Comparison of ENCODE assay signal across 8 cellular contexts in the genomic region with DNA sequence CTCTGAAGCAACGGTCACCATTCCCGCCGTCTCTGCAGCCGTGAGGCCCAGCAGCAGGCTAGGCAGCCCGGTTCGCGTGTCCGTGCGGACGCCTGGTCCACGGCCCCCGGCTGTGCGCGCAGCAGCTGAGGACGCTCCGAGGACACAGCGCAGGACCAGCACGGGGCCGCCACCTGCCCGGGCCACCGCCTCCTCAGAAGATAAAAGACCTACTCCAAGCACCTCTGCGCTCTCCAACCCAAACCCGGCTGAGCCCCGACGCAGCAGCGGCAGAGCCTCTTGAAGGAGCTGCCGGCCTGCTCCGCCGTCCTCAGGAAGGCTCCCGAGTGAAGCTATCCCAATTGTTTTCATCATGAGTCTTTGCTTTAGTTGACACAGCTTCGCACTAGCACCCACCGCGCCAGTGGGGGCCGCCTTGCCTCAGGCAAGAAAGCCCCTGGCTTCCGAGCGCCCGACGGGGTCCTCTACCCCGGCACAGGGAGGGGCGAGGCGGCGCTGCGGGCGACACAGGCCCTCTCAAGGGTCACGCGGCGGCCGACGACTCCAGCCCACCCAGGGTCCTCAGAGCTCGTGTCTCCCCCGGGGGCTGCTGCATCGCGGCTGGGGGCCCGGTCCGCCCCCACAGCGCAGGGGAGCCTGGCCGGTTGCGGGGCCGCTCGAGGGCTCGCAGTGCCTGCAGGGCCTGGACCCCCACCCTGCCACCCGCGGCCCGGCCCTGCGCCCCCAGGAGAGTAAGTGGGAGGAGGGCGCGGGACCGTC. TPM values are rescaled to one million over a fixed set of nuclear protein-coding genes. Genes with fewer than 3 reads are reported as not detected.
DNase-seq lines count a peak whose midpoint lies in the region; ATAC-seq, FAIRE-seq and TF ChIP-seq lines count a peak whose summit lies in the region.

No MANE protein-coding gene starts in this region.

- DNase-seq in NCI-H1417 (lab: John Stamatoyannopoulos, UW), result peak; percentile 39 to 63 (median 55)
- no peak for DNase-seq in NCI-H1417 treated with DMSO at 0.1 percent for 48 hours (lab: John Stamatoyannopoulos, UW)
- no peak for DNase-seq in T-cell
- peak; percentile 25 for DNase-seq in fibroblast of gingiva (ENCODE audit: low read depth)
- DNase-seq in neural progenitor cell (ENCODE audit: low spot score), result peak; percentile 68
- DNase-seq in OCI-M2 (lab: John Stamatoyannopoulos, UW; ENCODE audit: unreplicated experiment), result no peak
- DNase-seq in GM12891 (ENCODE audit: insufficient read length, low spot score), result no peak

- H3K36me3 Mint-ChIP-seq in T-cell (peaks cover 10% of the 10 kb centered on the region), neural progenitor cell (peaks cover 14% of the 10 kb centered on the region)

- peak overlapping the region; percentile 61 to 75 (median 71) for H3K4me3 Mint-ChIP-seq in T-cell
- H3K4me3 Mint-ChIP-seq in neural progenitor cell, result peak overlapping the region; percentile 93

- peak overlapping the region; percentile 96 for H3K4me2 ChIP-seq in neural progenitor cell

- no peaks in the 10 kb centered on the region for H3K9me3 Mint-ChIP-seq in T-cell
- peaks cover 3% of the 10 kb centered on the region for H3K9me3 Mint-ChIP-seq in neural progenitor cell

- peaks cover 49% of the 10 kb centered on the region for H4K20me1 ChIP-seq in neural progenitor cell (ENCODE audit: low read depth)

- H3F3A ChIP-seq in neural progenitor cell (ENCODE audit: low read depth), result peaks cover 21% of the 10 kb centered on the region

- no peaks in the 10 kb centered on the region for H3K27me3 ChIP-seq in neural progenitor cell

- TF ChIP-seq CTCF in neural progenitor cell (IDR thresholded peaks at IDR 0.05), result no peak

- no peak overlapping the region for H2AFZ ChIP-seq in neural progenitor cell (replicated peaks)

- peak overlapping the region; percentile 79 for H3K9ac ChIP-seq in neural progenitor cell

- ATAC-seq in HG02885 (IDR thresholded peaks at IDR 0.05; ENCODE audit: poor library complexity, unreplicated experiment) (peak; percentile 2), T-cell (replicated peaks in 1 of 4) (peak in 1 of 4 experiments; percentile 1)

- peaks cover 8% of the 10 kb centered on the region for H3K4me1 ChIP-seq in neural progenitor cell

- H3K4me1 Mint-ChIP-seq in T-cell (peaks cover 26 to 55% (median 37%) of the 10 kb centered on the region in 3 donors), neural progenitor cell (peaks cover 41% of the 10 kb centered on the region)

- no peak; the same call in 1 of the 2 replicates for TF ChIP-seq POLR2A in GM12891 (IDR thresholded peaks at IDR 0.05; ENCODE audit: low read depth, low read length)

- H3K27ac Mint-ChIP-seq in T-cell (peak overlapping the region; percentile 49 to 82), neural progenitor cell (no peak overlapping the region)

- no peak for FAIRE-seq in GM12891 (lab: Jason Lieb, UNC)

- peaks cover 54% of the 10 kb centered on the region for H3K79me2 ChIP-seq in neural progenitor cell (ENCODE audit: low read depth)

- no peaks in the 10 kb centered on the region for H3K9me3 ChIP-seq in neural progenitor cell (ENCODE audit: low read depth)

- POLR2A ChIA-PET in T-cell (lab: Charles Lee), result no interaction called here

- H3K4me3 ChIP-seq in neural progenitor cell, result peak overlapping the region; percentile 84

- peak overlapping the region; percentile 57 for H3K27ac ChIP-seq in neural progenitor cell

- no peaks in the 10 kb centered on the region for H3K36me3 ChIP-seq in neural progenitor cell

- CTCF ChIA-PET in T-cell (lab: Charles Lee), result no interaction called here

- no peaks in the 10 kb centered on the region for H3K27me3 Mint-ChIP-seq in T-cell
- H3K27me3 Mint-ChIP-seq in neural progenitor cell (ENCODE audit: insufficient read depth, low read depth), result peaks cover 4% of the 10 kb centered on the region

TF ChIP-seq in GM12891, 5 proteins besides CTCF, POLR2A, EP300 and RAD21:
- no peak for TF ChIP-seq SPI1 (IDR thresholded peaks at IDR 0.05; ENCODE audit: low read depth, low read length)
- TF ChIP-seq TAF1 (IDR thresholded peaks at IDR 0.05; ENCODE audit: low read depth, low read length), result no peak
- TF ChIP-seq PAX5 (IDR thresholded peaks at IDR 0.05; ENCODE audit: insufficient read depth, low read length, severe bottlenecking), result no peak
- no peak for TF ChIP-seq POU2F2 (IDR thresholded peaks at IDR 0.05; ENCODE audit: low read depth, low read length)
- no peak for TF ChIP-seq POLR2AphosphoS5 (IDR thresholded peaks at IDR 0.05; ENCODE audit: low read depth, low read length)

RNA-seq across cellular contexts. Expression of gene GPR146, which starts 16.9 kb away (rescaled TPM):
- total RNA-seq in T-cell, result 10 to 100 TPM; 11.9 to 14.7 (median 13.0) TPM
- 0.79 and 3.5 TPM in 2 replicates for total RNA-seq in neural progenitor cell (ENCODE audit: low replicate concordance)
- polyA plus RNA-seq in GM12891 (2012; ENCODE audit: low read depth, missing spikeins), result 3.0 TPM

RNA-seq across cellular contexts. Expression of gene CYP2W1, which starts 44.5 kb away (rescaled TPM):
- total RNA-seq in T-cell (under 1 TPM in 1 of 5 donors, not detected in 4; 0.19 TPM), neural progenitor cell (ENCODE audit: low replicate concordance) (0.06 TPM in 1 of 2 replicates, not detected in the other)
- not detected for polyA plus RNA-seq in GM12891 (2012; ENCODE audit: low read depth, missing spikeins)

RNA-seq across cellular contexts. Expression of gene COX19, which starts 52.1 kb away (rescaled TPM):
- total RNA-seq in T-cell, result 10 to 100 TPM; 38.0 to 50.9 (median 43.7) TPM
- 15.1 and 17.9 TPM in 2 replicates for total RNA-seq in neural progenitor cell (ENCODE audit: low replicate concordance)
- 6.2 TPM for polyA plus RNA-seq in GM12891 (2012; ENCODE audit: low read depth, missing spikeins)

Comparison
In these comparisons a context has a peak if more than half of its experiments do, and no peak if none do; other contexts are left out.
1. DNase-seq: peak in NCI-H1417 (3 of 3), fibroblast of gingiva (single experiment) and neural progenitor cell (single experiment); none in NCI-H1417 treated with DMSO at 0.1 percent for 48 hours (single experiment), T-cell (0 of 34), OCI-M2 (single experiment) and GM12891 (single experiment).